In genomic region chr3:16881896-16882645, GRCh38 we compare ENCODE assay signal across 16 cellular contexts. TPM values are rescaled to one million over a fixed set of nuclear protein-coding genes. Genes with fewer than 3 reads are reported as not detected.
DNase-seq lines count a peak whose midpoint lies in the region; ATAC-seq and TF ChIP-seq lines count a peak whose summit lies in the region.
"Had no signal": no experiment of that assay in that cellular context is flagged by ENCODE, and none has a peak within 500 bp of the region (broad histone marks: within the 10 kb centered on the region; RNA-seq: fewer than 3 reads in every experiment).

No MANE protein-coding gene starts in this region.

- no peak for TF ChIP-seq POLR2A in heart left ventricle (IDR thresholded peaks at IDR 0.05)

- H3K27ac ChIP-seq in CD8-positive, alpha-beta memory T cell (ENCODE audit: low read depth, low read length): no peak overlapping the region
- no peak overlapping the region for H3K27ac ChIP-seq in OCI-LY7 (ENCODE audit: low read depth, low read length, poor library complexity, severe bottlenecking)
- peak overlapping the region; percentile 14 to 99 (median 96) for H3K27ac ChIP-seq in heart left ventricle
- H3K27ac ChIP-seq: BLaER1 treated with 17β-estradiol and CSF1 and Interleukin-3, amounts not matched to agents 10 nM and 100 nM; foreskin keratinocyte had no signal

- TF ChIP-seq CTCF in OCI-LY7 (conservative IDR thresholded peaks at IDR 0.05; ENCODE audit: low read length) (no peak), heart left ventricle (IDR thresholded peaks at IDR 0.05) (no peak), osteocyte (IDR thresholded peaks at IDR 0.05) (no peak)

- H2AFZ ChIP-seq in OCI-LY7 (ENCODE audit: low read length): no peak overlapping the region

- peaks cover 8% of the 10 kb centered on the region; the same call in 1 of the 2 replicates for H4K20me1 ChIP-seq in OCI-LY7 (ENCODE audit: insufficient read depth, low read length)

- H3K27me3 ChIP-seq in CD8-positive, alpha-beta memory T cell (ENCODE audit: insufficient read depth, low read length, poor library complexity, severe bottlenecking): no peaks in the 10 kb centered on the region
- no peaks in the 10 kb centered on the region for H3K27me3 ChIP-seq in heart left ventricle
- H3K27me3 ChIP-seq: BLaER1 treated with 17β-estradiol and CSF1 and Interleukin-3, amounts not matched to agents 10 nM and 100 nM had no signal

- no peak overlapping the region for H3K4me2 ChIP-seq in OCI-LY7 (ENCODE audit: low read length)
- H3K4me2 ChIP-seq: BLaER1 treated with 17β-estradiol and CSF1 and Interleukin-3, amounts not matched to agents 10 nM and 100 nM had no signal

- peaks cover 0 to 3% of the 10 kb centered on the region in 2 donors for H3K27me3 Mint-ChIP-seq in CD8-positive, alpha-beta memory T cell
- peaks cover 18% of the 10 kb centered on the region for H3K27me3 Mint-ChIP-seq in osteocyte (ENCODE audit: unreplicated experiment)

- H3K36me3 Mint-ChIP-seq in CD8-positive, alpha-beta memory T cell: peaks cover 0 to 18% (median 0%) of the 10 kb centered on the region in 3 donors
- no peaks in the 10 kb centered on the region for H3K36me3 Mint-ChIP-seq in osteocyte (ENCODE audit: unreplicated experiment)

- H3K36me3 ChIP-seq in CD8-positive, alpha-beta memory T cell (ENCODE audit: insufficient read depth, low read length): no peaks in the 10 kb centered on the region
- H3K36me3 ChIP-seq in OCI-LY7 (ENCODE audit: insufficient read depth, low read length): no peaks in the 10 kb centered on the region
- no peaks in the 10 kb centered on the region for H3K36me3 ChIP-seq in heart left ventricle
- H3K36me3 ChIP-seq: BLaER1 treated with 17β-estradiol and CSF1 and Interleukin-3, amounts not matched to agents 10 nM and 100 nM had no signal

- no peaks in the 10 kb centered on the region for H3K9me3 Mint-ChIP-seq in CD8-positive, alpha-beta memory T cell
- no peaks in the 10 kb centered on the region for H3K9me3 Mint-ChIP-seq in osteocyte (ENCODE audit: unreplicated experiment)
- H3K9me3 Mint-ChIP-seq: activated naive CD4-positive, alpha-beta T cell treated with anti-CD3 and anti-CD28 coated beads for 36 hours; endodermal cell had no signal

- H3K79me2 ChIP-seq in OCI-LY7 (ENCODE audit: insufficient read depth, low read depth, low read length): peaks cover 19% of the 10 kb centered on the region

- peak overlapping the region in 5 of 7 donors; percentile 65 to 95 (median 90) for H3K4me3 Mint-ChIP-seq in CD8-positive, alpha-beta memory T cell
- H3K4me3 Mint-ChIP-seq in osteocyte (ENCODE audit: unreplicated experiment): no peak overlapping the region
- H3K4me3 Mint-ChIP-seq: endodermal cell had no signal

- TSS peak; percentile 40 for BruUV-seq in OCI-LY7 (replicated peaks; lab: Mats Ljungman, UMichigan)

- H3K4me1 ChIP-seq in CD8-positive, alpha-beta memory T cell (ENCODE audit: insufficient read depth, low read length): peaks cover 6% of the 10 kb centered on the region
- H3K4me1 ChIP-seq in OCI-LY7 (ENCODE audit: insufficient read depth, low read length, poor library complexity, severe bottlenecking) (peaks cover 5% of the 10 kb centered on the region), heart left ventricle (peaks cover 0 to 37% (median 13%) of the 10 kb centered on the region in 12 donors)
- H3K4me1 ChIP-seq: foreskin keratinocyte had no signal

- intact Hi-C loops in OCI-LY7 (cut with micrococcal nuclease; ENCODE audit: unreplicated experiment) (no loop called here), heart left ventricle (cut with DNase I) (loop anchor here in 9 of 10 donors (5.0 to 10.0 kb wide), 12 partner anchors 45 to 353 kb away; partner anchors contain the start of gene DAZL (in 2 of the 9))

- no peak for DNase-seq in CD8-positive, alpha-beta memory T cell
- DNase-seq in OCI-LY7 (ENCODE audit: low spot score) (no peak), heart left ventricle (peak in 4 of 5 donors; percentile 50 to 74 (median 59)), osteocyte (ENCODE audit: extremely low spot score, unreplicated experiment) (no peak), kidney tubule cell (ENCODE audit: low spot score) (no peak), superior temporal gyrus (ENCODE audit: extremely low spot score) (no peak), NCI-H2171 treated with DMSO at 0.1 percent for 48 hours (lab: John Stamatoyannopoulos, UW) (no peak), islet precursor cell (no peak)
- DNase-seq: activated naive CD4-positive, alpha-beta T cell treated with anti-CD3 and anti-CD28 coated beads for 36 hours; DND-41; endodermal cell; foreskin keratinocyte; NCI-H1092; occipital lobe; stimulated activated naive CD4-positive, alpha-beta T cell treated with Interleukin-2 at 50 U/mL for 16 hours had no signal

- H3K4me3 ChIP-seq in CD8-positive, alpha-beta memory T cell (ENCODE audit: low read length): no peak overlapping the region
- no peak overlapping the region for H3K4me3 ChIP-seq in OCI-LY7 (ENCODE audit: low read depth, low read length, poor library complexity, severe bottlenecking)
- H3K4me3 ChIP-seq in heart left ventricle: no peak overlapping the region
- H3K4me3 ChIP-seq: BLaER1 treated with 17β-estradiol and CSF1 and Interleukin-3, amounts not matched to agents 10 nM and 100 nM had no signal

- peak; percentile 61 to 72 (median 68) for ATAC-seq in heart left ventricle
- ATAC-seq: foreskin keratinocyte had no signal

- POLR2A ChIA-PET in CD8-positive, alpha-beta memory T cell (lab: Charles Lee): no interaction called here
- POLR2A ChIA-PET in OCI-LY7 (lab: Charles Lee): interaction anchor here (0.6 to 0.9 kb wide), 3 partner anchors 14 to 323 kb away, joined by 3 read pairs; no protein-coding TSS in a partner anchor

- no peaks in the 10 kb centered on the region for H3K9me2 ChIP-seq in OCI-LY7 (ENCODE audit: insufficient read depth, low read length)

- CTCF ChIA-PET in CD8-positive, alpha-beta memory T cell (lab: Charles Lee): no interaction called here
- CTCF ChIA-PET in OCI-LY7 (lab: Charles Lee; ENCODE audit: unreplicated experiment): no interaction called here

- peaks cover 9 to 20% (median 19%) of the 10 kb centered on the region in 3 donors for H3K4me1 Mint-ChIP-seq in CD8-positive, alpha-beta memory T cell
- H3K4me1 Mint-ChIP-seq in osteocyte (ENCODE audit: unreplicated experiment): peaks cover 29% of the 10 kb centered on the region

- 53 to 61% (median 55%) methylated on average over 6 of the region's 6 CpGs for WGBS in heart left ventricle, 4 donors

- no peaks in the 10 kb centered on the region for H3K9me3 ChIP-seq in CD8-positive, alpha-beta memory T cell (ENCODE audit: low read length)
- H3K9me3 ChIP-seq in OCI-LY7 (ENCODE audit: low read length) (no peaks in the 10 kb centered on the region), heart left ventricle (no peaks in the 10 kb centered on the region)
- H3K9me3 ChIP-seq: BLaER1 treated with 17β-estradiol and CSF1 and Interleukin-3, amounts not matched to agents 10 nM and 100 nM had no signal

- H3K27ac Mint-ChIP-seq in CD8-positive, alpha-beta memory T cell: peak overlapping the region in 2 of 8 donors; percentile 26 to 86
- H3K27ac Mint-ChIP-seq in osteocyte (ENCODE audit: unreplicated experiment): peak overlapping the region; percentile 48
- H3K27ac Mint-ChIP-seq: activated naive CD4-positive, alpha-beta T cell treated with anti-CD3 and anti-CD28 coated beads for 36 hours; endodermal cell had no signal

RNA-seq across cellular contexts. Expression of gene PLCL2, which starts 2.7 kb away (rescaled TPM):
- total RNA-seq in CD8-positive, alpha-beta memory T cell: 10 to 100 TPM; 22.2 to 22.8 TPM
- polyA plus RNA-seq in CD8-positive, alpha-beta memory T cell: 94.9 TPM
- total RNA-seq in OCI-LY7 (2014; rRNA removed; shearing (Covaris generic)): 41.6 and 42.8 TPM in 2 replicates
- 34.1 and 41.1 TPM in 2 replicates for total RNA-seq in OCI-LY7 (2022)
- 10 to 100 TPM; 47.1 to 80.9 (median 54.7) TPM for total RNA-seq in heart left ventricle
- 10 to 100 TPM; 10.4 to 21.1 TPM for polyA plus RNA-seq in heart left ventricle
- total RNA-seq in osteocyte: 1.8 and 2.1 TPM in 2 replicates

Comparison
In these comparisons a context has a peak if more than half of its experiments do, and no peak if none do; other contexts are left out.
1. DNase-seq: peak in heart left ventricle (4 of 5); none in CD8-positive, alpha-beta memory T cell (0 of 5), OCI-LY7 (single experiment), osteocyte (single experiment), kidney tubule cell (single experiment), superior temporal gyrus (single experiment), NCI-H2171 treated with DMSO at 0.1 percent for 48 hours (single experiment) and islet precursor cell (single experiment).
2. H3K27ac ChIP-seq: peak in heart left ventricle (12 of 12); none in CD8-positive, alpha-beta memory T cell (single experiment) and OCI-LY7 (single experiment).